Comparison of ENCODE assay signal across 30 cellular contexts in genomic region chr10:49033939-49034338, GRCh38.
"Had no signal": no experiment of that assay in that cellular context is flagged by ENCODE, and none has a peak within 500 bp of the region (broad histone marks: within the 10 kb centered on the region; RNA-seq: fewer than 3 reads in every experiment).

No MANE protein-coding gene starts in this region.

- H3K27ac ChIP-seq: ascending aorta, breast epithelium, cardiac muscle cell, colonic mucosa, epithelial cell of prostate, esophagus squamous epithelium, gastroesophageal sphincter had no signal

- H3K9me3 ChIP-seq: ascending aorta, breast epithelium, colonic mucosa, esophagus squamous epithelium, gastroesophageal sphincter had no signal

- ATAC-seq: activated CD4-positive, alpha-beta T cell treated with anti-CD3 and anti-CD28 coated beads for 36 hours; activated naive CD4-positive, alpha-beta T cell treated with anti-CD3 and anti-CD28 coated beads, Interleukin-2, amount 50 U/mL, for 72 hours; activated T-cell treated with anti-CD3 and anti-CD28 coated beads, Interleukin-2, amount 50 U/mL, for 72 hours; gastroesophageal sphincter had no signal

- H3K4me3 ChIP-seq: ascending aorta, breast epithelium, cardiac muscle cell, colonic mucosa, esophagus squamous epithelium, gastroesophageal sphincter had no signal

- FAIRE-seq: endometrium, endothelial cell of umbilical vein had no signal

- DNase-seq: activated CD4-positive, alpha-beta memory T cell treated with anti-CD3 and anti-CD28 coated beads, Interleukin-2, amount 10 ng/mL, durations not matched to agents 7 days and 5 days; activated CD4-positive, alpha-beta T cell treated with anti-CD3 and anti-CD28 coated beads for 36 hours; activated CD4-positive, alpha-beta T cell treated with anti-CD3 and anti-CD28 coated beads, Interleukin-2, amount 10 ng/mL, durations not matched to agents 24 days and 14 days; activated CD4-positive, alpha-beta T cell treated with anti-CD3 and anti-CD28 coated beads, Interleukin-2, amount 50 U/mL, for 4 hours; activated CD4-positive, CD25-positive, alpha-beta regulatory T cell; activated CD4-positive, CD25-positive, alpha-beta regulatory T cell treated with anti-CD3 and anti-CD28 coated beads, Interleukin-2, amount 50 U/mL, for 72 hours; activated CD8-positive, alpha-beta memory T cell treated with anti-CD3 and anti-CD28 coated beads, Interleukin-2, amount 50 U/mL, for 48 hours; activated gamma-delta T cell; activated naive CD4-positive, alpha-beta T cell; activated naive CD4-positive, alpha-beta T cell treated with anti-CD3 and anti-CD28 coated beads, Interleukin-2, amount 10 ng/mL, durations not matched to agents 7 days and 5 days; activated naive CD8-positive, alpha-beta T cell treated with anti-CD3 and anti-CD28 coated beads, Interleukin-2, amount 10 ng/mL, durations not matched to agents 7 days and 5 days; activated T-cell treated with anti-CD3 and anti-CD28 coated beads for 4 hours; activated T-cell treated with anti-CD3 and anti-CD28 coated beads, Interleukin-2, amount 50 U/mL, for 24 hours; activated T-cell treated with anti-CD3 and anti-CD28 coated beads, Interleukin-2, amount 50 U/mL, for 72 hours; central memory CD4-positive, alpha-beta T cell; cerebellar nuclear complex; colonic mucosa; effector CD8-positive, alpha-beta T cell; esophagus squamous epithelium; foreskin melanocyte; head of caudate nucleus; T-helper 2 cell had no signal

- H3K4me1 ChIP-seq: ascending aorta, breast epithelium, colonic mucosa, esophagus squamous epithelium, gastroesophageal sphincter had no signal

- H3K27me3 ChIP-seq: ascending aorta, breast epithelium, cardiac muscle cell, colonic mucosa, esophagus squamous epithelium, gastroesophageal sphincter had no signal

- H3K36me3 ChIP-seq: breast epithelium, cardiac muscle cell, colonic mucosa had no signal
